ENCODE assay signal across 29 cellular contexts in the genomic region with DNA sequence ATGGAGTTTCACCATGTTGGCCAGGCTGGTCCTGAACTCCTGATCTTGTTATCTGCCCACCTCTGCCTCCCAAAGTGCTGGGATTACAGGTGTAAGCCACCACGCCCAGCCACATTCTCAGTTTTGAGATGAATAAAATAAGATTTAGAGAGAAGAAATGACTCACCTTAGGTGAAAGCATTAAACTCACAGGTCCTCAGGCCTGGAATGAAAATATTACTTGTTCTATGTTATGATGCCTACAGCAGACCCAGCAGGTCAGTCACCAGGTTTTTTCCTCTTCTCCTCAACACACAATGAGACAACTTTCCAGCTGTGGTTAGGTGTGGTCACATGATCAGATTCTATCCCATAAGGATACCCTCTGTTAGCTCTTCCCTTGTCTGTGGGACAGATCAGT.
"Had no signal": no experiment of that assay in that cellular context is flagged by ENCODE, and none has a peak within 500 bp of the region (broad histone marks: within the 10 kb centered on the region; RNA-seq: fewer than 3 reads in every experiment).

No MANE protein-coding gene starts in this region.

- H3K36me3 ChIP-seq: neural progenitor cell, ovary, right lobe of liver, sigmoid colon, suprapubic skin, tibial artery, transverse colon, upper lobe of right lung, uterus had no signal

- DNase-seq: naive B cell; naive thymus-derived CD8-positive, alpha-beta T cell; occipital lobe; ovary; psoas muscle; right cardiac atrium; right lobe of liver; sigmoid colon; small intestine; stimulated activated CD4-positive, alpha-beta T cell treated with anti-CD3 and anti-CD28 coated beads, Interleukin-12 subunit alpha, Interleukin-12 subunit beta, amount 100 ng/mL, for 4 hours; stimulated activated CD4-positive, alpha-beta T cell treated with anti-CD3 and anti-CD28 coated beads, Interleukin-1b, Interleukin-23, amount 100 ng/mL, for 48 hours; stimulated activated CD4-positive, alpha-beta T cell treated with anti-CD3 and anti-CD28 coated beads, Interleukin-4, amount 100 ng/mL, for 1 hour; stimulated activated CD4-positive, alpha-beta T cell treated with anti-CD3 and anti-CD28 coated beads, Interleukin-4, amount 100 ng/mL, for 4 hours; stimulated activated CD8-positive, alpha-beta memory T cell treated with anti-CD3 and anti-CD28 coated beads, Interleukin-4, amount 100 ng/mL, for 48 hours; stimulated activated naive CD4-positive, alpha-beta T cell; stimulated activated naive CD8-positive, alpha-beta T cell treated with anti-CD3 and anti-CD28 coated beads, Interleukin-15, amount 100 ng/mL, for 72 hours; stimulated activated naive CD8-positive, alpha-beta T cell treated with anti-CD3 and anti-CD28 coated beads, Interleukin-15, Interleukin-2, amounts not matched to agents 100 U/mL and 50 U/mL, for 24 hours; substantia nigra; testis; tibial artery; transverse colon; upper lobe of right lung; uterus had no signal

- H3K36me3 Mint-ChIP-seq: naive thymus-derived CD8-positive, alpha-beta T cell; neural progenitor cell; stimulated activated memory B cell treated with anti-CD40 and anti-IgM and Interleukin-4, amounts not matched to agents 10 μg/mL and 1 μg/mL and 100 μg/mL, for 72 hours had no signal

- H3K27ac Mint-ChIP-seq: natural killer cell treated with Interleukin-12 subunit alpha and Interleukin-12 subunit beta and Interleukin-15 and Interleukin-18, amount 100 ng/mL, for 72 hours; neural progenitor cell; progenitor cell of endocrine pancreas; stimulated activated memory B cell treated with anti-CD40 and anti-IgM and Interleukin-4, amounts not matched to agents 10 μg/mL and 1 μg/mL and 100 μg/mL, for 72 hours; type B pancreatic cell had no signal

- H3K4me3 Mint-ChIP-seq: naive B cell; naive thymus-derived CD8-positive, alpha-beta T cell; natural killer cell treated with Interleukin-12 subunit alpha and Interleukin-12 subunit beta and Interleukin-15 and Interleukin-18, amount 100 ng/mL, for 72 hours; neural progenitor cell; stimulated activated memory B cell treated with anti-CD40 and anti-IgM and Interleukin-4, amounts not matched to agents 10 μg/mL and 1 μg/mL and 100 μg/mL, for 72 hours; stimulated activated naive CD8-positive, alpha-beta T cell treated with anti-CD3 and anti-CD28 coated beads, Interleukin-15, amount 100 ng/mL, for 72 hours; type B pancreatic cell had no signal

- H3K9me3 Mint-ChIP-seq: neural progenitor cell had no signal

- H3K4me1 Mint-ChIP-seq: naive B cell; neural progenitor cell; stimulated activated memory B cell treated with anti-CD40 and anti-IgM and Interleukin-4, amounts not matched to agents 10 μg/mL and 1 μg/mL and 100 μg/mL, for 72 hours; stimulated activated naive CD8-positive, alpha-beta T cell treated with anti-CD3 and anti-CD28 coated beads, Interleukin-15, amount 100 ng/mL, for 72 hours had no signal

- H3K27me3 Mint-ChIP-seq: stimulated activated memory B cell treated with anti-CD40 and anti-IgM and Interleukin-4, amounts not matched to agents 10 μg/mL and 1 μg/mL and 100 μg/mL, for 72 hours; stimulated activated naive CD8-positive, alpha-beta T cell treated with anti-CD3 and anti-CD28 coated beads, Interleukin-15, amount 100 ng/mL, for 72 hours had no signal

- H2AFZ ChIP-seq: neural progenitor cell had no signal

- FAIRE-seq: small intestine had no signal

- H3K27ac ChIP-seq: neural progenitor cell, ovary, psoas muscle, right lobe of liver, sigmoid colon, suprapubic skin, testis, tibial artery, transverse colon, upper lobe of right lung, uterus had no signal

- ATAC-seq: naive thymus-derived CD8-positive, alpha-beta T cell; natural killer cell treated with Interleukin-12 subunit alpha and Interleukin-12 subunit beta and Interleukin-15 and Interleukin-18, amount 100 ng/mL, for 72 hours; psoas muscle; right cardiac atrium; right lobe of liver; stimulated activated memory B cell treated with anti-CD40 and anti-IgM and Interleukin-4, amounts not matched to agents 10 μg/mL and 1 μg/mL and 100 μg/mL, for 72 hours; stimulated activated naive CD8-positive, alpha-beta T cell treated with anti-CD3 and anti-CD28 coated beads, Interleukin-15, amount 100 ng/mL, for 72 hours; stimulated activated naive CD8-positive, alpha-beta T cell treated with anti-CD3 and anti-CD28 coated beads, Interleukin-15, Interleukin-2, amounts not matched to agents 100 U/mL and 50 U/mL, for 24 hours; upper lobe of right lung had no signal

- H3K4me3 ChIP-seq: neural progenitor cell, ovary, psoas muscle, right lobe of liver, sigmoid colon, suprapubic skin, testis, tibial artery, transverse colon, upper lobe of right lung, uterus had no signal

- H3K9me3 ChIP-seq: ovary, psoas muscle, right lobe of liver, sigmoid colon, suprapubic skin, testis, transverse colon, upper lobe of right lung, uterus had no signal

- H3K4me2 ChIP-seq: neural progenitor cell had no signal

- H3K4me1 ChIP-seq: neural progenitor cell, psoas muscle, sigmoid colon, suprapubic skin, tibial artery, transverse colon, upper lobe of right lung, uterus had no signal

- H3K27me3 ChIP-seq: neural progenitor cell, ovary, right lobe of liver, sigmoid colon, testis, tibial artery, transverse colon, upper lobe of right lung, uterus had no signal
